Comparison of ENCODE assay signal across 15 cellular contexts in the genomic region with DNA sequence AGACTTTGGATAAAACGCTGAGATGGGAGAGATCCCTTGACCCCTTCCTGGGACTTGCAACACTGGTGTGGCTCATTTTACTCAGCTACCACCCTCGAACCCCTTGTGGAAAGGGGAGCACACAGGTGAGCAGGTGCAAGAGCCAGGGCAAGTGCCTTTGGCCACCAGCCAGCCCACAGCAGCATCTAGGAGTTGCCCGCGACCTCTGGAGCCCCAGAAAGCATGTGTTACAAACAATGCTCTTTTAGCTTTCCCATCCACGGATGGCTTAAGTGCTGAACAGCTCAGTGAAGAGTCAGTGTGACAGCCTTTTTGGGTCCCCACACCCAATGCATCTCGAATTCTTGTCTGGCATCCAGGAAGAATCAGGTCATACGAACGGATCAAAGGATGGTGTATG.
DNase-seq lines count a peak whose midpoint lies in the region; ATAC-seq and TF ChIP-seq lines count a peak whose summit lies in the region.
"Had no signal": no experiment of that assay in that cellular context is flagged by ENCODE, and none has a peak within 500 bp of the region (broad histone marks: within the 10 kb centered on the region; RNA-seq: fewer than 3 reads in every experiment).

No MANE protein-coding gene starts in this region.

- H3K27ac ChIP-seq in MM.1S (ENCODE audit: low read length) (no peak overlapping the region), esophagus muscularis mucosa (replicated peaks in 1 of 4) (no peak overlapping the region)
- H3K27ac ChIP-seq: KMS-11, SK-N-MC had no signal

- no peaks in the 10 kb centered on the region for H3K36me3 Mint-ChIP-seq in activated T-helper 17 cell treated with anti-CD3 and anti-CD28 coated beads, Interleukin-2, amount 50 U/mL, for 72 hours (ENCODE audit: low read depth)
- no peaks in the 10 kb centered on the region for H3K36me3 Mint-ChIP-seq in natural killer cell treated with Interleukin-12 subunit alpha and Interleukin-12 subunit beta and Interleukin-15 and Interleukin-18, amount 100 ng/mL, for 72 hours
- H3K36me3 Mint-ChIP-seq: CD4-positive, alpha-beta memory T cell had no signal

- H3K36me3 ChIP-seq in MM.1S (replicated peaks; ENCODE audit: insufficient read depth, low read length): no peaks in the 10 kb centered on the region
- H3K36me3 ChIP-seq in esophagus muscularis mucosa: no peaks in the 10 kb centered on the region
- H3K36me3 ChIP-seq: MG63 had no signal

- peak; percentile 7 for DNase-seq in COLO668 (lab: John Stamatoyannopoulos, UW; ENCODE audit: unreplicated experiment)
- no peak for DNase-seq in MM.1S
- no peak for DNase-seq in natural killer cell treated with Interleukin-12 subunit alpha and Interleukin-12 subunit beta and Interleukin-15 and Interleukin-18, amount 100 ng/mL, for 72 hours (ENCODE audit: low spot score)
- no peak for DNase-seq in SW480 (ENCODE audit: low spot score)
- DNase-seq in left cardiac atrium: no peak
- no peak for DNase-seq in esophagus muscularis mucosa (ENCODE audit: extremely low spot score)
- DNase-seq: CD4-positive, alpha-beta memory T cell; HFFc6; MG63; NCI-H2029 had no signal

- no peaks in the 10 kb centered on the region for H4K20me1 ChIP-seq in MM.1S (ENCODE audit: insufficient read depth, low read length)

- peaks cover 10% of the 10 kb centered on the region for H3K4me1 Mint-ChIP-seq in activated T-helper 17 cell treated with anti-CD3 and anti-CD28 coated beads, Interleukin-2, amount 50 U/mL, for 72 hours
- H3K4me1 Mint-ChIP-seq in natural killer cell treated with Interleukin-12 subunit alpha and Interleukin-12 subunit beta and Interleukin-15 and Interleukin-18, amount 100 ng/mL, for 72 hours (ENCODE audit: low read depth in 2 of 2): peaks cover 11 to 12% of the 10 kb centered on the region in 2 donors

- no peaks in the 10 kb centered on the region for H3K27me3 ChIP-seq in MM.1S (replicated peaks; ENCODE audit: insufficient read depth, low read length)
- no peaks in the 10 kb centered on the region for H3K27me3 ChIP-seq in esophagus muscularis mucosa

- H2AFZ ChIP-seq in MM.1S (ENCODE audit: low read length): 0 out of 2 replicates have a peak overlapping the region, but pooled peaks have one; percentile 15

- H3K4me1 ChIP-seq in MM.1S (ENCODE audit: low read length) (peaks cover 20% of the 10 kb centered on the region), esophagus muscularis mucosa (no peaks in the 10 kb centered on the region)

- no peaks in the 10 kb centered on the region for H3K79me2 ChIP-seq in MM.1S (ENCODE audit: low read length)

- TF ChIP-seq EP300 in esophagus muscularis mucosa (IDR thresholded peaks at IDR 0.05): no peak

- TF ChIP-seq POLR2A in esophagus muscularis mucosa (IDR thresholded peaks at IDR 0.05; ENCODE audit: low read depth): no peak

- no peak overlapping the region for H3K4me3 ChIP-seq in MM.1S (ENCODE audit: low read length)
- H3K4me3 ChIP-seq in esophagus muscularis mucosa: no peak overlapping the region
- H3K4me3 ChIP-seq: MG63, SK-N-MC had no signal

- H3K9me3 ChIP-seq in MM.1S (replicated peaks; ENCODE audit: insufficient read depth, low read length): no peaks in the 10 kb centered on the region
- H3K9me3 ChIP-seq in esophagus muscularis mucosa: no peaks in the 10 kb centered on the region
- H3K9me3 ChIP-seq: MG63 had no signal

- 79% methylated on average over 8 of the region's 8 CpGs for WGBS in esophagus muscularis mucosa

- ATAC-seq in activated T-helper 17 cell treated with anti-CD3 and anti-CD28 coated beads, Interleukin-2, amount 50 U/mL, for 72 hours (replicated peaks): no peak
- ATAC-seq in natural killer cell treated with Interleukin-12 subunit alpha and Interleukin-12 subunit beta and Interleukin-15 and Interleukin-18, amount 100 ng/mL, for 72 hours: no peak
- no peak for ATAC-seq in left cardiac atrium
- ATAC-seq: Right ventricle myocardium inferior had no signal

- H3K9me2 ChIP-seq in MM.1S (replicated peaks; ENCODE audit: insufficient read depth, low read length): no peaks in the 10 kb centered on the region

- TF ChIP-seq CTCF in MM.1S (IDR thresholded peaks at IDR 0.05; ENCODE audit: low read length): no peak
- TF ChIP-seq CTCF in esophagus muscularis mucosa (IDR thresholded peaks at IDR 0.05): no peak

- peaks cover 5% of the 10 kb centered on the region for H3K9me3 Mint-ChIP-seq in activated T-helper 17 cell treated with anti-CD3 and anti-CD28 coated beads, Interleukin-2, amount 50 U/mL, for 72 hours
- no peaks in the 10 kb centered on the region for H3K9me3 Mint-ChIP-seq in natural killer cell treated with Interleukin-12 subunit alpha and Interleukin-12 subunit beta and Interleukin-15 and Interleukin-18, amount 100 ng/mL, for 72 hours
- H3K9me3 Mint-ChIP-seq: HFFc6 had no signal

- no peaks in the 10 kb centered on the region for H3K27me3 Mint-ChIP-seq in activated T-helper 17 cell treated with anti-CD3 and anti-CD28 coated beads, Interleukin-2, amount 50 U/mL, for 72 hours
- H3K27me3 Mint-ChIP-seq in natural killer cell treated with Interleukin-12 subunit alpha and Interleukin-12 subunit beta and Interleukin-15 and Interleukin-18, amount 100 ng/mL, for 72 hours: no peaks in the 10 kb centered on the region
- H3K27me3 Mint-ChIP-seq: B cell had no signal

- no peak overlapping the region for H3K4me3 Mint-ChIP-seq in activated T-helper 17 cell treated with anti-CD3 and anti-CD28 coated beads, Interleukin-2, amount 50 U/mL, for 72 hours
- no peak overlapping the region for H3K4me3 Mint-ChIP-seq in natural killer cell treated with Interleukin-12 subunit alpha and Interleukin-12 subunit beta and Interleukin-15 and Interleukin-18, amount 100 ng/mL, for 72 hours
- H3K4me3 Mint-ChIP-seq: B cell; CD4-positive, alpha-beta memory T cell; HFFc6 had no signal

- peak overlapping the region; percentile 81 for H3K27ac Mint-ChIP-seq in activated T-helper 17 cell treated with anti-CD3 and anti-CD28 coated beads, Interleukin-2, amount 50 U/mL, for 72 hours
- peak overlapping the region; percentile 80 to 88 for H3K27ac Mint-ChIP-seq in natural killer cell treated with Interleukin-12 subunit alpha and Interleukin-12 subunit beta and Interleukin-15 and Interleukin-18, amount 100 ng/mL, for 72 hours
- H3K27ac Mint-ChIP-seq: HFFc6 had no signal

- intact Hi-C loops in left cardiac atrium (cut with DNase I) (no loop called here), esophagus muscularis mucosa (cut with DNase I) (no loop called here)

- H3F3A ChIP-seq in MM.1S (ENCODE audit: insufficient read depth, low read length): peaks cover 16% of the 10 kb centered on the region

- no peak overlapping the region for H3K4me2 ChIP-seq in MM.1S (ENCODE audit: low read depth, low read length)
- H3K4me2 ChIP-seq: KMS-11 had no signal

- no peak overlapping the region for H3K9ac ChIP-seq in MM.1S (ENCODE audit: low read length)
- H3K9ac ChIP-seq: KMS-11 had no signal
